Comparison of ENCODE assay signal across 1 cellular context in the genomic region with DNA sequence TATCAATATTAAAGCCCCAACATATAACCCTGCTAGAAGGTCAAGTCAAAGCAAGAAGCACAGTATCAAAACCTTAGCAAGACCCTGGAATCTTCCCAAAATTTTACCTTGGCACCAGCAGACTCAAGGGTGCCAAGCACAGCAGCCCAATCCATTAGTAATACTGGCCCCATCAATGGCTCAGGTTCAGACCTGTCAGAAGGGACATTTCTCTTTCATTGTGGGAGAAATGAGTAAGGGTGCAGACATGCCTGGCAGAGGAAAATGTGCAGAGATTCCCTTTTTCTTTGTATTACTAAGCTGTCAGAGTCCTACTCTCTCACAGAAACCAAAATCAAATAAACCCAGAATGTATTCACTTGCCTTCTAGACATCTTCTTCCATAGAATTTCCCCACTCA.
TF ChIP-seq lines count a peak whose summit lies in the region.

No MANE protein-coding gene starts in this region.

TF ChIP-seq in WTC11, 78 proteins besides CTCF, POLR2A, EP300 and RAD21 (continued from another document):
- TF ChIP-seq, protein P1, sequence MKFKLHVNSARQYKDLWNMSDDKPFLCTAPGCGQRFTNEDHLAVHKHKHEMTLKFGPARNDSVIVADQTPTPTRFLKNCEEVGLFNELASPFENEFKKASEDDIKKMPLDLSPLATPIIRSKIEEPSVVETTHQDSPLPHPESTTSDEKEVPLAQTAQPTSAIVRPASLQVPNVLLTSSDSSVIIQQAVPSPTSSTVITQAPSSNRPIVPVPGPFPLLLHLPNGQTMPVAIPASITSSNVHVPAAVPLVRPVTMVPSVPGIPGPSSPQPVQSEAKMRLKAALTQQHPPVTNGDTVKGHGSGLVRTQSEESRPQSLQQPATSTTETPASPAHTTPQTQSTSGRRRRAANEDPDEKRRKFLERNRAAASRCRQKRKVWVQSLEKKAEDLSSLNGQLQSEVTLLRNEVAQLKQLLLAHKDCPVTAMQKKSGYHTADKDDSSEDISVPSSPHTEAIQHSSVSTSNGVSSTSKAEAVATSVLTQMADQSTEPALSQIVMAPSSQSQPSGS (CRISPR knock-in tag; IDR thresholded peaks at IDR 0.05; ENCODE audit: borderline replicate concordance, low read depth), result no peak
- TF ChIP-seq, protein P2, sequence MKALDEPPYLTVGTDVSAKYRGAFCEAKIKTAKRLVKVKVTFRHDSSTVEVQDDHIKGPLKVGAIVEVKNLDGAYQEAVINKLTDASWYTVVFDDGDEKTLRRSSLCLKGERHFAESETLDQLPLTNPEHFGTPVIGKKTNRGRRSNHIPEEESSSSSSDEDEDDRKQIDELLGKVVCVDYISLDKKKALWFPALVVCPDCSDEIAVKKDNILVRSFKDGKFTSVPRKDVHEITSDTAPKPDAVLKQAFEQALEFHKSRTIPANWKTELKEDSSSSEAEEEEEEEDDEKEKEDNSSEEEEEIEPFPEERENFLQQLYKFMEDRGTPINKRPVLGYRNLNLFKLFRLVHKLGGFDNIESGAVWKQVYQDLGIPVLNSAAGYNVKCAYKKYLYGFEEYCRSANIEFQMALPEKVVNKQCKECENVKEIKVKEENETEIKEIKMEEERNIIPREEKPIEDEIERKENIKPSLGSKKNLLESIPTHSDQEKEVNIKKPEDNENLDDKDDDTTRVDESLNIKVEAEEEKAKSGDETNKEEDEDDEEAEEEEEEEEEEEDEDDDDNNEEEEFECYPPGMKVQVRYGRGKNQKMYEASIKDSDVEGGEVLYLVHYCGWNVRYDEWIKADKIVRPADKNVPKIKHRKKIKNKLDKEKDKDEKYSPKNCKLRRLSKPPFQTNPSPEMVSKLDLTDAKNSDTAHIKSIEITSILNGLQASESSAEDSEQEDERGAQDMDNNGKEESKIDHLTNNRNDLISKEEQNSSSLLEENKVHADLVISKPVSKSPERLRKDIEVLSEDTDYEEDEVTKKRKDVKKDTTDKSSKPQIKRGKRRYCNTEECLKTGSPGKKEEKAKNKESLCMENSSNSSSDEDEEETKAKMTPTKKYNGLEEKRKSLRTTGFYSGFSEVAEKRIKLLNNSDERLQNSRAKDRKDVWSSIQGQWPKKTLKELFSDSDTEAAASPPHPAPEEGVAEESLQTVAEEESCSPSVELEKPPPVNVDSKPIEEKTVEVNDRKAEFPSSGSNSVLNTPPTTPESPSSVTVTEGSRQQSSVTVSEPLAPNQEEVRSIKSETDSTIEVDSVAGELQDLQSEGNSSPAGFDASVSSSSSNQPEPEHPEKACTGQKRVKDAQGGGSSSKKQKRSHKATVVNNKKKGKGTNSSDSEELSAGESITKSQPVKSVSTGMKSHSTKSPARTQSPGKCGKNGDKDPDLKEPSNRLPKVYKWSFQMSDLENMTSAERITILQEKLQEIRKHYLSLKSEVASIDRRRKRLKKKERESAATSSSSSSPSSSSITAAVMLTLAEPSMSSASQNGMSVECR (CRISPR knock-in tag; IDR thresholded peaks at IDR 0.05; ENCODE audit: borderline replicate concordance), result no peak
- TF ChIP-seq ZNF416 (CRISPR knock-in tag; IDR thresholded peaks at IDR 0.05), result no peak
- no peak for TF ChIP-seq ZNF138 (CRISPR knock-in tag; conservative IDR thresholded peaks at IDR 0.05)
- TF ChIP-seq, protein P3, sequence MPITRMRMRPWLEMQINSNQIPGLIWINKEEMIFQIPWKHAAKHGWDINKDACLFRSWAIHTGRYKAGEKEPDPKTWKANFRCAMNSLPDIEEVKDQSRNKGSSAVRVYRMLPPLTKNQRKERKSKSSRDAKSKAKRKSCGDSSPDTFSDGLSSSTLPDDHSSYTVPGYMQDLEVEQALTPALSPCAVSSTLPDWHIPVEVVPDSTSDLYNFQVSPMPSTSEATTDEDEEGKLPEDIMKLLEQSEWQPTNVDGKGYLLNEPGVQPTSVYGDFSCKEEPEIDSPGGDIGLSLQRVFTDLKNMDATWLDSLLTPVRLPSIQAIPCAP (CRISPR knock-in tag; IDR thresholded peaks at IDR 0.05), result no peak
- TF ChIP-seq, protein P4, sequence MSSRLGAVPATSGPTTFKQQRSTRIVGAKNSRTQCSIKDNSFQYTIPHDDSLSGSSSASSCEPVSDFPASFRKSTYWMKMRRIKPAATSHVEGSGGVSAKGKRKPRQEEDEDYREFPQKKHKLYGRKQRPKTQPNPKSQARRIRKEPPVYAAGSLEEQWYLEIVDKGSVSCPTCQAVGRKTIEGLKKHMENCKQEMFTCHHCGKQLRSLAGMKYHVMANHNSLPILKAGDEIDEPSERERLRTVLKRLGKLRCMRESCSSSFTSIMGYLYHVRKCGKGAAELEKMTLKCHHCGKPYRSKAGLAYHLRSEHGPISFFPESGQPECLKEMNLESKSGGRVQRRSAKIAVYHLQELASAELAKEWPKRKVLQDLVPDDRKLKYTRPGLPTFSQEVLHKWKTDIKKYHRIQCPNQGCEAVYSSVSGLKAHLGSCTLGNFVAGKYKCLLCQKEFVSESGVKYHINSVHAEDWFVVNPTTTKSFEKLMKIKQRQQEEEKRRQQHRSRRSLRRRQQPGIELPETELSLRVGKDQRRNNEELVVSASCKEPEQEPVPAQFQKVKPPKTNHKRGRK (CRISPR knock-in tag; IDR thresholded peaks at IDR 0.05; ENCODE audit: borderline replicate concordance), result no peak
- no peak for TF ChIP-seq NR1H2 (CRISPR knock-in tag; IDR thresholded peaks at IDR 0.05)
- TF ChIP-seq, protein P5, sequence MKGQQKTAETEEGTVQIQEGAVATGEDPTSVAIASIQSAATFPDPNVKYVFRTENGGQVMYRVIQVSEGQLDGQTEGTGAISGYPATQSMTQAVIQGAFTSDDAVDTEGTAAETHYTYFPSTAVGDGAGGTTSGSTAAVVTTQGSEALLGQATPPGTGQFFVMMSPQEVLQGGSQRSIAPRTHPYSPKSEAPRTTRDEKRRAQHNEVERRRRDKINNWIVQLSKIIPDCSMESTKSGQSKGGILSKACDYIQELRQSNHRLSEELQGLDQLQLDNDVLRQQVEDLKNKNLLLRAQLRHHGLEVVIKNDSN (CRISPR knock-in tag; IDR thresholded peaks at IDR 0.05), result no peak
TF ChIP-seq in WTC11: peak in this region for 0.
